In genomic region chr3:31247063-31247447, GRCh38 we compare ENCODE assay signal across 2 cellular contexts.
TF ChIP-seq lines count a peak whose summit lies in the region.

No MANE protein-coding gene starts in this region.

TF ChIP-seq in GM23338, 12 proteins besides CTCF, POLR2A, EP300 and RAD21:
- TF ChIP-seq ETS1 (IDR thresholded peaks at IDR 0.05) (no peak), ZNF331 (CRISPR knock-in tag; IDR thresholded peaks at IDR 0.05; ENCODE audit: low read depth) (no peak), JUNB (IDR thresholded peaks at IDR 0.05; ENCODE audit: unreplicated experiment) (no peak), CREB1 (CRISPR knock-in tag; IDR thresholded peaks at IDR 0.05; ENCODE audit: low read depth) (no peak), REST (IDR thresholded peaks at IDR 0.05; ENCODE audit: unreplicated experiment) (no peak), ZNF462 (CRISPR knock-in tag; IDR thresholded peaks at IDR 0.05) (no peak), EZH2 (IDR thresholded peaks at IDR 0.05; ENCODE audit: low read depth, unreplicated experiment) (no peak), ZNF114 (CRISPR knock-in tag; IDR thresholded peaks at IDR 0.05) (no peak), STAT1 (IDR thresholded peaks at IDR 0.05; ENCODE audit: unreplicated experiment) (no peak), POLR2AphosphoS5 (IDR thresholded peaks at IDR 0.05; ENCODE audit: low read depth) (no peak), EZH2phosphoT487 (IDR thresholded peaks at IDR 0.05; ENCODE audit: unreplicated experiment) (no peak), NANOG (IDR thresholded peaks at IDR 0.05; ENCODE audit: borderline replicate concordance) (no peak)

TF ChIP-seq in H1, 55 proteins besides CTCF, POLR2A, EP300 and RAD21:
- TF ChIP-seq SAP30 (IDR thresholded peaks at IDR 0.05; ENCODE audit: insufficient read depth, insufficient replicate concordance, low read length) (no peak), FOSL1 (IDR thresholded peaks at IDR 0.05; ENCODE audit: insufficient read depth, low read depth, low read length) (no peak), TCF12 (IDR thresholded peaks at IDR 0.05; ENCODE audit: low read depth, low read length) (no peak)
